In the genomic region with DNA sequence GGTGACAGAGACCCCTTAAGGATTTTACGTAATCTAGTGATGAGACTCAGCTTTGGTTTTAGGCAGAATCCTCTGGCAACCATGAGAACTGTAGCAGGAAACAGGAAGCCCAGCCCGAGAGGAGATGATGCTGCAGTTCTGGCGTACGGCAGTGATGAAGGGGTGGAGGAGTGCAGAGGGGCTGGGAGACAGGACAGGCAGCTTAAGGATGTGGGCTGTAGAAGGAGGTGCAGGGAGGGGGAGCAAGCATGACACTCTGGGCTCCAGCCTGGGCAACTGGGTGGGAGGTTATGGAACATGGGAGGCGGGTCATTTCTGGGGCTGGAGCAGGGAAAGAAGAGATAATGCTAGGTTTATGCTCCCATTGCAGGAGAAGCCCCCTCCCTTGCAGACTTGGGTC, we compare ENCODE assay signal across 35 cellular contexts.
"Had no signal": no experiment of that assay in that cellular context is flagged by ENCODE, and none has a peak within 500 bp of the region (broad histone marks: within the 10 kb centered on the region; RNA-seq: fewer than 3 reads in every experiment).

No MANE protein-coding gene starts in this region.

- ATAC-seq: body of pancreas; sciatic nerve; stimulated activated effector memory CD8-positive, alpha-beta T cell treated with anti-CD3 and anti-CD28 coated beads, Interleukin-12 subunit alpha, Interleukin-12 subunit beta, amount 100 ng/mL, for 72 hours; T-helper 17 cell had no signal

- H3K36me3 Mint-ChIP-seq: stimulated activated effector memory CD8-positive, alpha-beta T cell treated with anti-CD3 and anti-CD28 coated beads, Interleukin-12 subunit alpha, Interleukin-12 subunit beta, amount 100 ng/mL, for 72 hours; type B pancreatic cell had no signal

- H3K9me3 Mint-ChIP-seq: activated naive CD4-positive, alpha-beta T cell treated with anti-CD3 and anti-CD28 coated beads for 36 hours; activated T-helper 1 cell treated with anti-CD3 and anti-CD28 coated beads, Interleukin-12 subunit alpha, Interleukin-12 subunit beta, Interleukin-2, Interleukin-4 antibody, amounts not matched to agents 30 ng/mL and 10 ng/mL and 1 ng/mL, durations not matched to agents 14 hours and 24 hours and 36 hours; nephron; stimulated activated effector memory CD8-positive, alpha-beta T cell treated with anti-CD3 and anti-CD28 coated beads, Interleukin-12 subunit alpha, Interleukin-12 subunit beta, amount 100 ng/mL, for 72 hours; stimulated activated naive CD8-positive, alpha-beta T cell treated with anti-CD3 and anti-CD28 coated beads, Interleukin-15, Interleukin-2, amounts not matched to agents 100 ng/mL and 50 ng/mL, for 24 hours; type B pancreatic cell had no signal

- DNase-seq: activated CD4-positive, alpha-beta T cell treated with anti-CD3 and anti-CD28 coated beads for 4 hours; activated CD4-positive, alpha-beta T cell treated with anti-CD3 and anti-CD28 coated beads, Interleukin-2, amount 50 U/mL, for 48 hours; activated CD4-positive, CD25-positive, alpha-beta regulatory T cell; activated CD8-positive, alpha-beta memory T cell treated with anti-CD3 and anti-CD28 coated beads, Interleukin-2, amount 50 U/mL, for 4 hours; activated effector memory CD4-positive, alpha-beta T cell treated with anti-CD3 and anti-CD28 coated beads, Interleukin-2, amount 50 U/mL, for 16 hours; activated naive CD4-positive, alpha-beta T cell treated with anti-CD3 and anti-CD28 coated beads for 36 hours; activated T-cell treated with anti-CD3 and anti-CD28 coated beads, Interleukin-2, amount 50 U/mL, for 1 hour; anterior cingulate cortex; body of pancreas; cerebellar nuclear complex; colonic mucosa; effector CD8-positive, alpha-beta T cell; esophagus squamous epithelium; foreskin melanocyte; islet precursor cell; ovary; retina; stimulated activated CD4-positive, alpha-beta T cell treated with anti-CD3 and anti-CD28 coated beads, Interleukin-12 subunit alpha, Interleukin-12 subunit beta, amount 100 ng/mL, for 4 hours; stimulated activated CD4-positive, alpha-beta T cell treated with anti-CD3 and anti-CD28 coated beads, Interleukin-4, amount 100 ng/mL, for 1 hour; substantia nigra; T-helper 17 cell; T1000 had no signal

- H3K4me3 Mint-ChIP-seq: activated naive CD4-positive, alpha-beta T cell treated with anti-CD3 and anti-CD28 coated beads for 36 hours; activated T-helper 1 cell treated with anti-CD3 and anti-CD28 coated beads, Interleukin-12 subunit alpha, Interleukin-12 subunit beta, Interleukin-2, Interleukin-4 antibody, amounts not matched to agents 30 ng/mL and 10 ng/mL and 1 ng/mL, durations not matched to agents 14 hours and 24 hours and 36 hours; nephron; stimulated activated effector memory CD8-positive, alpha-beta T cell treated with anti-CD3 and anti-CD28 coated beads, Interleukin-12 subunit alpha, Interleukin-12 subunit beta, amount 100 ng/mL, for 72 hours; stimulated activated naive CD8-positive, alpha-beta T cell treated with anti-CD3 and anti-CD28 coated beads, Interleukin-15, Interleukin-2, amounts not matched to agents 100 ng/mL and 50 ng/mL, for 24 hours; T-helper 17 cell; type B pancreatic cell had no signal

- H3K27ac ChIP-seq: body of pancreas, cardiac muscle cell, colonic mucosa, epithelial cell of prostate, esophagus squamous epithelium, hepatocyte, left ventricle myocardium inferior, ovary, prostate gland, skin epidermis, vagina had no signal

- H3K4me1 Mint-ChIP-seq: nephron had no signal

- H3K4me3 ChIP-seq: body of pancreas, cardiac muscle cell, colonic mucosa, esophagus squamous epithelium, hepatocyte, left ventricle myocardium inferior, ovary, prostate gland, skin epidermis, vagina had no signal

- H3K27ac Mint-ChIP-seq: activated naive CD4-positive, alpha-beta T cell treated with anti-CD3 and anti-CD28 coated beads for 36 hours; activated T-helper 1 cell treated with anti-CD3 and anti-CD28 coated beads, Interleukin-12 subunit alpha, Interleukin-12 subunit beta, Interleukin-2, Interleukin-4 antibody, amounts not matched to agents 30 ng/mL and 10 ng/mL and 1 ng/mL, durations not matched to agents 14 hours and 24 hours and 36 hours; nephron; stimulated activated effector memory CD8-positive, alpha-beta T cell treated with anti-CD3 and anti-CD28 coated beads, Interleukin-12 subunit alpha, Interleukin-12 subunit beta, amount 100 ng/mL, for 72 hours; stimulated activated naive CD8-positive, alpha-beta T cell treated with anti-CD3 and anti-CD28 coated beads, Interleukin-15, Interleukin-2, amounts not matched to agents 100 ng/mL and 50 ng/mL, for 24 hours; T-helper 17 cell; type B pancreatic cell had no signal

- H3K9me3 ChIP-seq: body of pancreas, colonic mucosa, esophagus squamous epithelium, left ventricle myocardium inferior, ovary, prostate gland, vagina had no signal

- H3K4me2 ChIP-seq: hepatocyte had no signal

- H2AFZ ChIP-seq: hepatocyte had no signal

- H3K27me3 ChIP-seq: body of pancreas, cardiac muscle cell, colonic mucosa, ovary, vagina had no signal

- H3K36me3 ChIP-seq: cardiac muscle cell, colonic mucosa, esophagus squamous epithelium, left ventricle myocardium inferior, ovary, prostate gland, vagina had no signal

- H3K4me1 ChIP-seq: body of pancreas, colonic mucosa, prostate gland, vagina had no signal
